In genomic region chr11:126281666-126282175, GRCh38 we compare ENCODE assay signal across 10 cellular contexts. TPM values are rescaled to one million over a fixed set of nuclear protein-coding genes. Genes with fewer than 3 reads are reported as not detected.
DNase-seq lines count a peak whose midpoint lies in the region; ATAC-seq, FAIRE-seq and TF ChIP-seq lines count a peak whose summit lies in the region.
"Had no signal": no experiment of that assay in that cellular context is flagged by ENCODE, and none has a peak within 500 bp of the region (broad histone marks: within the 10 kb centered on the region; RNA-seq: fewer than 3 reads in every experiment).

No MANE protein-coding gene starts in this region.

- TF ChIP-seq EP300 in stomach (IDR thresholded peaks at IDR 0.05), result no peak
- no peak for TF ChIP-seq EP300 in ovary (IDR thresholded peaks at IDR 0.05)

- H3K27me3 ChIP-seq in liver (ENCODE audit: control insufficient read depth in 4 of 4, insufficient read depth in 4 of 4, low read length in 3 of 4), result no peaks in the 10 kb centered on the region
- H3K27me3 ChIP-seq in stomach, result no peaks in the 10 kb centered on the region
- H3K27me3 ChIP-seq in ovary, result no peaks in the 10 kb centered on the region

- no peaks in the 10 kb centered on the region for H3K27me3 Mint-ChIP-seq in T-helper 2 cell treated with Interferon-gamma antibody and Interleukin-4, amounts not matched to agents 5 μg/mL and 100 μg/mL, for 36 hours (ENCODE audit: low read depth)

- peaks cover 8 to 50% (median 38%) of the 10 kb centered on the region in 4 donors for H3K4me1 ChIP-seq in liver (ENCODE audit: control insufficient read depth in 4 of 4, insufficient read depth in 4 of 4, low read length in 3 of 4)
- peaks cover 8 to 47% (median 24%) of the 10 kb centered on the region in 4 donors for H3K4me1 ChIP-seq in stomach
- peaks cover 4% of the 10 kb centered on the region for H3K4me1 ChIP-seq in ovary (ENCODE audit: insufficient read depth)

- intact Hi-C loops in stomach (cut with DNase I; ENCODE audit: low total_unique reads) (no loop called here), ovary (cut with DNase I) (loop anchor here in 1 of 4 donors (5.0 kb wide), 1 partner anchor 69 kb away; the partner anchor contains the start of genes FAM118B and RPUSD4)

- H3K4me1 Mint-ChIP-seq in T-helper 2 cell treated with Interferon-gamma antibody and Interleukin-4, amounts not matched to agents 5 μg/mL and 100 μg/mL, for 36 hours (ENCODE audit: low read depth), result peaks cover 36% of the 10 kb centered on the region

- WGBS in liver, result 93% methylated on average over 10 of the region's 10 CpGs
- WGBS in stomach, 5 donors, result 92 to 96% (median 92%) methylated on average over 10 of the region's 10 CpGs
- WGBS in ovary, 3 donors, result 89 to 93% (median 91%) methylated on average over 10 of the region's 10 CpGs

- H3K9me3 Mint-ChIP-seq in T-helper 2 cell treated with Interferon-gamma antibody and Interleukin-4, amounts not matched to agents 5 μg/mL and 100 μg/mL, for 36 hours, result no peaks in the 10 kb centered on the region
- no peaks in the 10 kb centered on the region for H3K9me3 Mint-ChIP-seq in activated naive CD4-positive, alpha-beta T cell treated with anti-CD3 and anti-CD28 coated beads, Interleukin-2, amount 50 U/mL, for 72 hours

- H3K27ac ChIP-seq in liver (ENCODE audit: low read depth in 1 of 2, low read length in 2 of 2) (peak overlapping the region; percentile 21 to 97), stomach (peak overlapping the region in 4 of 5 donors; percentile 90 to 100 (median 94)), ovary (peak overlapping the region in 1 of 2 donors; percentile 95)

- H3K27ac Mint-ChIP-seq in T-helper 2 cell treated with Interferon-gamma antibody and Interleukin-4, amounts not matched to agents 5 μg/mL and 100 μg/mL, for 36 hours, result peak overlapping the region; percentile 82
- H3K27ac Mint-ChIP-seq in activated naive CD4-positive, alpha-beta T cell treated with anti-CD3 and anti-CD28 coated beads, Interleukin-2, amount 50 U/mL, for 72 hours, result peak overlapping the region; percentile 77 to 90

- peak overlapping the region; percentile 93 for H3K4me3 Mint-ChIP-seq in T-helper 2 cell treated with Interferon-gamma antibody and Interleukin-4, amounts not matched to agents 5 μg/mL and 100 μg/mL, for 36 hours

- H3K4me3 ChIP-seq in liver (ENCODE audit: low read depth in 1 of 3, low read length in 3 of 3), result peak overlapping the region in 1 of 3 donors; percentile 63
- peak overlapping the region in 3 of 4 donors; percentile 69 to 81 (median 79) for H3K4me3 ChIP-seq in stomach
- no peak overlapping the region for H3K4me3 ChIP-seq in ovary

- no peak for FAIRE-seq in RCC 7860 (lab: Jason Lieb, UNC)
- FAIRE-seq: TTC549 had no signal

- TF ChIP-seq CTCF in liver (IDR thresholded peaks at IDR 0.05; ENCODE audit: low read depth, low read length, missing input control) (no peak), stomach (IDR thresholded peaks at IDR 0.05) (no peak), ovary (IDR thresholded peaks at IDR 0.05) (no peak)

- no peak for TF ChIP-seq RAD21 in liver (IDR thresholded peaks at IDR 0.05)

- no peak overlapping the region for H3K9ac ChIP-seq in liver (ENCODE audit: low read depth in 1 of 2, low read length in 2 of 2)

- TF ChIP-seq POLR2A in stomach (IDR thresholded peaks at IDR 0.05) (no peak), ovary (IDR thresholded peaks at IDR 0.05) (no peak)

- no peak for ATAC-seq in activated naive CD4-positive, alpha-beta T cell treated with anti-CD3 and anti-CD28 coated beads, Interleukin-2, amount 50 U/mL, for 72 hours

- H3K9me3 ChIP-seq in liver (ENCODE audit: control insufficient read depth in 4 of 4, low read length in 3 of 4) (no peaks in the 10 kb centered on the region), stomach (no peaks in the 10 kb centered on the region), ovary (no peaks in the 10 kb centered on the region)

- H3K36me3 ChIP-seq in liver (ENCODE audit: control insufficient read depth in 4 of 4, insufficient read depth in 3 of 4, low read depth in 1 of 4, low read length in 3 of 4), result no peaks in the 10 kb centered on the region
- peaks cover 9 to 21% (median 16%) of the 10 kb centered on the region in 4 donors for H3K36me3 ChIP-seq in stomach
- H3K36me3 ChIP-seq in ovary, result no peaks in the 10 kb centered on the region

- no peak for DNase-seq in T-helper 2 cell treated with Interferon-gamma antibody and Interleukin-4, amounts not matched to agents 5 μg/mL and 100 μg/mL, for 36 hours (ENCODE audit: low spot score)
- no peak for DNase-seq in T-helper 2 cell
- no peak for DNase-seq in activated naive CD4-positive, alpha-beta T cell treated with anti-CD3 and anti-CD28 coated beads, Interleukin-2, amount 50 U/mL, for 72 hours (ENCODE audit: low spot score in 2 of 2)
- DNase-seq in stomach, result no peak
- DNase-seq in RCC 7860 (ENCODE audit: low spot score), result no peak
- no peak for DNase-seq in ovary
- no peak for DNase-seq in AML-193 (lab: John Stamatoyannopoulos, UW)
- DNase-seq: NCI-H1930 had no signal

- H3K36me3 Mint-ChIP-seq in T-helper 2 cell treated with Interferon-gamma antibody and Interleukin-4, amounts not matched to agents 5 μg/mL and 100 μg/mL, for 36 hours (ENCODE audit: low read depth), result peaks cover 19% of the 10 kb centered on the region
- peaks cover 17 to 18% of the 10 kb centered on the region in 2 donors for H3K36me3 Mint-ChIP-seq in activated naive CD4-positive, alpha-beta T cell treated with anti-CD3 and anti-CD28 coated beads, Interleukin-2, amount 50 U/mL, for 72 hours

TF ChIP-seq in liver, 16 proteins besides CTCF, POLR2A, EP300 and RAD21:
- TF ChIP-seq HNF4A (conservative IDR thresholded peaks at IDR 0.05), result no peak

RNA-seq across cellular contexts. Expression of gene TIRAP, which starts 1.2 kb away (rescaled TPM):
- 1 to 10 TPM; 2.8 to 7.4 TPM for total RNA-seq in activated naive CD4-positive, alpha-beta T cell treated with anti-CD3 and anti-CD28 coated beads, Interleukin-2, amount 50 U/mL, for 72 hours
- 1 to 10 TPM; 4.4 to 9.5 TPM for total RNA-seq in liver
- 1 to 10 TPM; 3.9 to 8.5 TPM for polyA plus RNA-seq in liver
- total RNA-seq in stomach, result 10 to 100 TPM in 3 of 5 donors, 1 to 10 TPM in 2; 5.1 to 86.2 (median 15.6) TPM
- polyA plus RNA-seq in stomach, result 1 to 10 TPM; 3.7 to 6.6 (median 5.2) TPM
- total RNA-seq in ovary, result 10 to 100 TPM in 6 of 7 donors, 1 to 10 TPM in 1; 7.6 to 16.0 (median 14.5) TPM
- polyA plus RNA-seq in ovary, result 10 to 100 TPM; 11.8 to 13.9 TPM

RNA-seq across cellular contexts. Expression of gene FOXRED1, which starts 12.8 kb away (rescaled TPM):
- 10 to 100 TPM; 57.7 to 61.1 TPM for total RNA-seq in activated naive CD4-positive, alpha-beta T cell treated with anti-CD3 and anti-CD28 coated beads, Interleukin-2, amount 50 U/mL, for 72 hours
- total RNA-seq in liver (10 to 100 TPM; 24.0 to 38.9 TPM), stomach (10 to 100 TPM in 4 of 5 donors, 1 to 10 TPM in 1; 5.4 to 26.3 (median 14.8) TPM), ovary (10 to 100 TPM; 10.3 to 24.8 (median 17.3) TPM)
- polyA plus RNA-seq in liver (10 to 100 TPM; 29.5 to 30.2 TPM), stomach (10 to 100 TPM; 17.3 to 22.7 (median 18.9) TPM), ovary (10 to 100 TPM; 15.2 to 18.8 TPM)

RNA-seq across cellular contexts. Expression of gene SRPRA, which starts 13.0 kb away (rescaled TPM):
- 100 to 1,000 TPM; 106 to 159 TPM for total RNA-seq in activated naive CD4-positive, alpha-beta T cell treated with anti-CD3 and anti-CD28 coated beads, Interleukin-2, amount 50 U/mL, for 72 hours
- total RNA-seq in liver (100 to 1,000 TPM in 1 of 2 donors, 10 to 100 TPM in 1; 28.7 to 138 TPM), stomach (100 to 1,000 TPM in 2 of 5 donors, 10 to 100 TPM in 3; 13.9 to 255 (median 63.7) TPM), ovary (100 to 1,000 TPM in 2 of 7 donors, 10 to 100 TPM in 5; 45.3 to 113 (median 86.0) TPM)
- polyA plus RNA-seq in liver (100 to 1,000 TPM in 1 of 2 donors, 10 to 100 TPM in 1; 66.4 to 143 TPM), stomach (10 to 100 TPM; 26.4 to 49.3 (median 37.4) TPM), ovary (100 to 1,000 TPM in 1 of 2 donors, 10 to 100 TPM in 1; 50.1 to 115 TPM)

RNA-seq across cellular contexts. Expression of gene DCPS, which starts 22.1 kb away (rescaled TPM):
- total RNA-seq in activated naive CD4-positive, alpha-beta T cell treated with anti-CD3 and anti-CD28 coated beads, Interleukin-2, amount 50 U/mL, for 72 hours, result 10 to 100 TPM; 28.1 to 40.2 TPM
- total RNA-seq in liver, result 10 to 100 TPM in 1 of 2 donors, 1 to 10 TPM in 1; 5.6 to 10.7 TPM
- 10 to 100 TPM; 27.3 to 61.0 TPM for polyA plus RNA-seq in liver
- total RNA-seq in stomach, result 10 to 100 TPM in 2 of 5 donors, 1 to 10 TPM in 3; 1.8 to 60.3 (median 5.9) TPM
- 10 to 100 TPM; 10.5 to 21.2 (median 14.7) TPM for polyA plus RNA-seq in stomach
- 10 to 100 TPM in 6 of 7 donors, 1 to 10 TPM in 1; 6.6 to 17.2 (median 13.5) TPM for total RNA-seq in ovary
- polyA plus RNA-seq in ovary, result 10 to 100 TPM; 12.4 to 17.2 TPM
